1 cellular context compared by ENCODE assay signal in genomic region chr1:227335587-227336020, GRCh38.
TF ChIP-seq lines count a peak whose summit lies in the region.

No MANE protein-coding gene starts in this region.

TF ChIP-seq in K562, 482 proteins besides CTCF, POLR2A, EP300 and RAD21 (continued from another document and continues in another):
- TF ChIP-seq ZFP36 (IDR thresholded peaks at IDR 0.05; ENCODE audit: low read depth, low read length, partially characterized antibody) (no peak), MEF2D (tag; conservative IDR thresholded peaks at IDR 0.05; ENCODE audit: low read depth) (0 out of 2 replicates have a peak, but pooled peaks have one; percentile 31), CTCFL (IDR thresholded peaks at IDR 0.05; ENCODE audit: borderline replicate concordance, insufficient read depth, low read depth, low read length, poor library complexity, severe bottlenecking) (no peak), ETV5 (CRISPR knock-in tag; IDR thresholded peaks at IDR 0.05; ENCODE audit: low read depth) (no peak), ZNF583 (CRISPR knock-in tag; IDR thresholded peaks at IDR 0.05) (no peak), PHF20 (IDR thresholded peaks at IDR 0.05; ENCODE audit: partially characterized antibody) (no peak), BHLHE40 (IDR thresholded peaks at IDR 0.05; ENCODE audit: low read length) (no peak), TFAP4 (CRISPR knock-in tag; IDR thresholded peaks at IDR 0.05; ENCODE audit: borderline replicate concordance) (no peak), DLX4 (CRISPR knock-in tag; IDR thresholded peaks at IDR 0.05) (no peak), RFX7 (CRISPR knock-in tag; IDR thresholded peaks at IDR 0.05) (no peak), ZNF785 (CRISPR knock-in tag; IDR thresholded peaks at IDR 0.05) (no peak), ZNF146 (CRISPR knock-in tag; IDR thresholded peaks at IDR 0.05; ENCODE audit: unreplicated experiment) (no peak), AFF1 (IDR thresholded peaks at IDR 0.05; ENCODE audit: low read depth in 1 of 2, partially characterized antibody in 2 of 2) (peak in 1 of 2 experiments; percentile 44), ZFP91 (CRISPR knock-in tag; IDR thresholded peaks at IDR 0.05) (no peak), EWSR1 (IDR thresholded peaks at IDR 0.05; ENCODE audit: borderline replicate concordance, low read depth, partially characterized antibody) (no peak), ID3 (CRISPR knock-in tag; IDR thresholded peaks at IDR 0.05) (no peak), ID3 (tag; IDR thresholded peaks at IDR 0.05) (no peak), ZFPM2 (CRISPR knock-in tag; IDR thresholded peaks at IDR 0.05) (no peak), BACH1 (tag; IDR thresholded peaks at IDR 0.05) (no peak), CXXC5 (CRISPR knock-in tag; IDR thresholded peaks at IDR 0.05) (0 out of 2 replicates have a peak, but pooled peaks have one; percentile 31), NR0B1 (IDR thresholded peaks at IDR 0.05; ENCODE audit: partially characterized antibody) (no peak), ZMIZ1 (IDR thresholded peaks at IDR 0.05; ENCODE audit: low read depth in 2 of 2, low read length in 2 of 2) (no peak), ZNF780A (CRISPR knock-in tag; IDR thresholded peaks at IDR 0.05) (no peak), MITF (IDR thresholded peaks at IDR 0.05) (no peak), KLF6 (CRISPR knock-in tag; IDR thresholded peaks at IDR 0.05; ENCODE audit: borderline replicate concordance) (no peak; the same call in 1 of the 2 replicates), HDAC6 (IDR thresholded peaks at IDR 0.05; ENCODE audit: low read depth, low read length) (no peak), ZSCAN32 (CRISPR knock-in tag; IDR thresholded peaks at IDR 0.05) (no peak), HBP1 (CRISPR knock-in tag; IDR thresholded peaks at IDR 0.05) (no peak), POLR2H (tag; IDR thresholded peaks at IDR 0.05; ENCODE audit: low read depth) (no peak), ZNF384 (IDR thresholded peaks at IDR 0.05; ENCODE audit: low read depth, low read length) (no peak), MYC (IDR thresholded peaks at IDR 0.05; ENCODE audit: low read depth, low read length) (no peak), MYC (CRISPR knock-in tag; IDR thresholded peaks at IDR 0.05; ENCODE audit: borderline replicate concordance, low read depth) (no peak), CEBPZ (IDR thresholded peaks at IDR 0.05; ENCODE audit: borderline replicate concordance, low read depth, low read length) (no peak), ZNF586 (CRISPR knock-in tag; conservative IDR thresholded peaks at IDR 0.05) (no peak), ZNF224 (CRISPR knock-in tag; IDR thresholded peaks at IDR 0.05) (no peak), ZNF707 (CRISPR knock-in tag; conservative IDR thresholded peaks at IDR 0.05) (no peak)
